In genomic region chr3:58214484-58215316, GRCh38 we compare ENCODE assay signal across 9 cellular contexts. TPM values are rescaled to one million over a fixed set of nuclear protein-coding genes. Genes with fewer than 3 reads are reported as not detected.
DNase-seq lines count a peak whose midpoint lies in the region; TF ChIP-seq lines count a peak whose summit lies in the region.
"Had no signal": no experiment of that assay in that cellular context is flagged by ENCODE, and none has a peak within 500 bp of the region (broad histone marks: within the 10 kb centered on the region; RNA-seq: fewer than 3 reads in every experiment).

No MANE protein-coding gene starts in this region.

- H3K79me1 ChIP-seq in H9 (ENCODE audit: insufficient read depth, low read depth, low read length, poor library complexity, severe bottlenecking) = no peaks in the 10 kb centered on the region

- DNase-seq in NCI-H82 (lab: John Stamatoyannopoulos, UW) = peak; percentile 13
- DNase-seq in NCI-H82 treated with DMSO at 0.1 percent for 48 hours (lab: John Stamatoyannopoulos, UW; ENCODE audit: unreplicated experiment) = no peak
- DNase-seq in H9 = peak; percentile 47
- peak; percentile 48 for DNase-seq in M059J (ENCODE audit: low read depth)
- DNase-seq in mammary epithelial cell = peak; percentile 100
- DNase-seq in stimulated activated CD8-positive, alpha-beta memory T cell treated with anti-CD3 and anti-CD28 coated beads, Interleukin-4, amount 100 ng/mL, for 24 hours (ENCODE audit: low read depth) = peak; percentile 19
- DNase-seq in BE2C = no peak
- no peak for DNase-seq in NCI-H187 treated with DMSO at 0.1 percent for 48 hours (lab: John Stamatoyannopoulos, UW)

- no peak overlapping the region for H3T11ph ChIP-seq in H9 (ENCODE audit: low read length)

- no peak overlapping the region for H2BK120ac ChIP-seq in H9 (ENCODE audit: low read depth, low read length, poor library complexity, severe bottlenecking)

- H3K9me3 ChIP-seq in H9 (ENCODE audit: control insufficient read depth, low read depth, low read length) = no peaks in the 10 kb centered on the region
- H3K9me3 ChIP-seq in mammary epithelial cell (replicated peaks; ENCODE audit: insufficient read depth, low read length) = no peaks in the 10 kb centered on the region
- no peaks in the 10 kb centered on the region for H3K9me3 ChIP-seq in BE2C
- H3K9me3 ChIP-seq: adrenal gland had no signal

- no peak overlapping the region for H3K14ac ChIP-seq in H9 (ENCODE audit: insufficient read depth, low read length)

- H3K27ac ChIP-seq in H9 (ENCODE audit: insufficient read length, low read depth, low read length) (no peak overlapping the region), mammary epithelial cell (ENCODE audit: insufficient read depth, low read depth, low read length) (peak overlapping the region; percentile 90)
- H3K27ac ChIP-seq: adrenal gland had no signal

- in situ Hi-C loops in mammary epithelial cell (cut with MboI; ENCODE audit: low sequenced_read_pairs in 2 of 2) = loop anchor here in 1 of 2 donors (5.0 kb wide), 1 partner anchor 93 kb away; the partner anchor contains the start of genes HTD2 and RPP14

- no peak overlapping the region for H3K4me3 ChIP-seq in mammary epithelial cell (replicated peaks in 1 of 3; ENCODE audit: insufficient read depth in 1 of 3, low read depth in 2 of 3, low read length in 3 of 3)
- no peak overlapping the region for H3K4me3 ChIP-seq in BE2C (ENCODE audit: low read depth, low read length)
- H3K4me3 ChIP-seq: adrenal gland had no signal

- H3K23ac ChIP-seq in H9 (ENCODE audit: insufficient read length, low read depth, low read length) = no peak overlapping the region

- peaks cover 9 to 11% of the 10 kb centered on the region in 2 experiments for H3K4me1 Mint-ChIP-seq in H9

- H3K4me2 ChIP-seq in H9 (ENCODE audit: insufficient read depth, insufficient read length, low read length) (no peak overlapping the region), mammary epithelial cell (ENCODE audit: insufficient read depth, low read depth, low read length) (peak overlapping the region; percentile 38)

- H3K27me3 ChIP-seq in H9 (ENCODE audit: insufficient read depth, low read length) (no peaks in the 10 kb centered on the region), mammary epithelial cell (ENCODE audit: insufficient read depth, low read length) (no peaks in the 10 kb centered on the region), BE2C (no peaks in the 10 kb centered on the region)
- H3K27me3 ChIP-seq: adrenal gland had no signal

- H3K23me2 ChIP-seq in H9 (ENCODE audit: insufficient read length, low read depth, low read length, poor library complexity, severe bottlenecking) = no peaks in the 10 kb centered on the region

- H3K9me3 Mint-ChIP-seq in H9 = no peaks in the 10 kb centered on the region; a peak in 1 of 5 replicates

- H2AK5ac ChIP-seq in H9 (ENCODE audit: insufficient read length, low read length) = no peak overlapping the region

- H4K91ac ChIP-seq in H9 (ENCODE audit: insufficient read length, low read depth, low read length) = no peak overlapping the region

- WGBS in H9 (ENCODE audit: extremely low coverage, insufficient read length, low lambda C conversion rate) = no CpG with 5 or more reads among the region's 7 CpGs
- 17% methylated on average over 7 of the region's 7 CpGs for WGBS in mammary epithelial cell (ENCODE audit: low coverage, missing lambda C conversion rate)

- H4K5ac ChIP-seq in H9 (ENCODE audit: insufficient read length, low read depth, low read length) = no peak overlapping the region

- peaks cover 16% of the 10 kb centered on the region for H3K27me3 Mint-ChIP-seq in H9 (ENCODE audit: low read depth)

- H2BK12ac ChIP-seq in H9 (ENCODE audit: insufficient read length, low read depth, low read length) = no peak overlapping the region

- CTCF ChIA-PET in mammary epithelial cell (lab: Charles Lee; ENCODE audit: low non-redundant PET) = interaction anchor here (0.8 kb wide), 1 partner anchor 11 kb away, joined by 4 read pairs; no protein-coding TSS in a partner anchor

- no peak overlapping the region for H3K9ac ChIP-seq in H9 (ENCODE audit: extremely low read depth, insufficient read length, low read length)
- H3K9ac ChIP-seq in mammary epithelial cell (ENCODE audit: insufficient read depth, low read length) = peak overlapping the region; percentile 39

- dilution Hi-C loops in mammary epithelial cell (cut with HindIII; ENCODE audit: low sequenced_read_pairs) = no loop called here

- BruUV-seq in mammary epithelial cell (replicated peaks; lab: Mats Ljungman, UMichigan) = TSS peak; percentile 39

- H3K36me3 Mint-ChIP-seq in H9 (ENCODE audit: insufficient read depth in 1 of 3, low read depth in 3 of 3) = no peaks in the 10 kb centered on the region

- no peaks in the 10 kb centered on the region for H4K20me1 ChIP-seq in H9 (ENCODE audit: control insufficient read depth, insufficient read depth, insufficient read length)
- no peaks in the 10 kb centered on the region for H4K20me1 ChIP-seq in mammary epithelial cell (ENCODE audit: insufficient read depth, low read length)

- H3K36me3 ChIP-seq in mammary epithelial cell (ENCODE audit: insufficient read depth, low read length) (no peaks in the 10 kb centered on the region), BE2C (no peaks in the 10 kb centered on the region)
- H3K36me3 ChIP-seq: adrenal gland had no signal

- H2BK15ac ChIP-seq in H9 (ENCODE audit: low read depth, low read length) = no peak overlapping the region

- no peak overlapping the region for H2BK20ac ChIP-seq in H9 (ENCODE audit: low read depth, low read length, poor library complexity, severe bottlenecking)

- no peak overlapping the region for H4K8ac ChIP-seq in H9 (replicated peaks; ENCODE audit: insufficient read length, low read depth, low read length)

- no peak overlapping the region for H3K4ac ChIP-seq in H9 (ENCODE audit: low read depth, low read length)

- TF ChIP-seq CTCF in H9 (conservative IDR thresholded peaks at IDR 0.05) (peak; percentile 39; the same call in 2 of the 3 replicates), mammary epithelial cell (conservative IDR thresholded peaks at IDR 0.05 in 1 of 2, IDR thresholded peaks at IDR 0.05 in 1 of 2; ENCODE audit: extremely low read depth in 1 of 2, insufficient read depth in 1 of 2, low read depth in 1 of 2, low read length in 2 of 2) (peak; percentile 5 to 9), BE2C (IDR thresholded peaks at IDR 0.05; ENCODE audit: low read depth, low read length) (no peak)

- no peak overlapping the region for H3K27ac Mint-ChIP-seq in H9

- H3K4me1 ChIP-seq in H9 (ENCODE audit: insufficient read depth, low read length) (no peaks in the 10 kb centered on the region; the same call in 1 of the 2 replicates), mammary epithelial cell (ENCODE audit: insufficient read depth, low read length) (peaks cover 38% of the 10 kb centered on the region), BE2C (no peaks in the 10 kb centered on the region)

- H3K18ac ChIP-seq in H9 (ENCODE audit: insufficient read length, low read depth, low read length) = no peak overlapping the region

- no peak overlapping the region for H2AFZ ChIP-seq in H9 (ENCODE audit: low read length)
- H2AFZ ChIP-seq in mammary epithelial cell (ENCODE audit: low read depth, low read length) = no peak overlapping the region

- no peak overlapping the region for H2BK5ac ChIP-seq in H9 (ENCODE audit: insufficient read length, low read length)

- H3K4me3 Mint-ChIP-seq in H9 = no peak overlapping the region

- no peak overlapping the region for H3K56ac ChIP-seq in H9 (ENCODE audit: insufficient read length, low read depth, low read length)

- intact Hi-C loops in mammary epithelial cell (cut with micrococcal nuclease) = loop anchor here (10.0 kb wide), 1 partner anchor 220 kb away; the partner anchor contains the start of gene PDHB

- H3K79me2 ChIP-seq in H9 (ENCODE audit: insufficient read depth, low read length) (no peaks in the 10 kb centered on the region), mammary epithelial cell (ENCODE audit: insufficient read depth, low read length) (no peaks in the 10 kb centered on the region)

RNA-seq across cellular contexts. Expression of gene DNASE1L3, which starts 3.9 kb away (rescaled TPM):
- total RNA-seq in H9 (2021) (not detected in 2 replicates), mammary epithelial cell (not detected)
- not detected in 2 replicates for total RNA-seq in M059J (2014; rRNA removed; shearing (Covaris generic))
- polyA plus RNA-seq in mammary epithelial cell = not detected
- not detected for polyA minus RNA-seq in mammary epithelial cell
- not detected for polyA plus RNA-seq in BE2C (2012; ENCODE audit: insufficient read depth, insufficient read length, low read depth)

RNA-seq across cellular contexts. Expression of gene ABHD6, which starts 22.9 kb away (rescaled TPM):
- total RNA-seq in H9 (2021) = 1.8 and 2.2 TPM in 2 replicates
- 11.6 and 11.9 TPM in 2 replicates for total RNA-seq in M059J (2014; rRNA removed; shearing (Covaris generic))
- total RNA-seq in mammary epithelial cell = 10 to 100 TPM in 1 of 2 donors, 1 to 10 TPM in 1; 9.4 to 21.3 TPM
- 7.1 TPM for polyA plus RNA-seq in mammary epithelial cell
- 8.9 TPM for polyA minus RNA-seq in mammary epithelial cell
- 5.2 TPM for polyA plus RNA-seq in BE2C (2012; ENCODE audit: insufficient read depth, insufficient read length, low read depth)

Comparison
In these comparisons a context has a peak if more than half of its experiments do, and no peak if none do; other contexts are left out.
1. DNase-seq: peak in NCI-H82 (single experiment), H9 (single experiment), M059J (single experiment), mammary epithelial cell (single experiment) and stimulated activated CD8-positive, alpha-beta memory T cell treated with anti-CD3 and anti-CD28 coated beads, Interleukin-4, amount 100 ng/mL, for 24 hours (single experiment); none in NCI-H82 treated with DMSO at 0.1 percent for 48 hours (single experiment), BE2C (single experiment) and NCI-H187 treated with DMSO at 0.1 percent for 48 hours (single experiment).